Comparison of ENCODE assay signal across 9 cellular contexts in the genomic region with DNA sequence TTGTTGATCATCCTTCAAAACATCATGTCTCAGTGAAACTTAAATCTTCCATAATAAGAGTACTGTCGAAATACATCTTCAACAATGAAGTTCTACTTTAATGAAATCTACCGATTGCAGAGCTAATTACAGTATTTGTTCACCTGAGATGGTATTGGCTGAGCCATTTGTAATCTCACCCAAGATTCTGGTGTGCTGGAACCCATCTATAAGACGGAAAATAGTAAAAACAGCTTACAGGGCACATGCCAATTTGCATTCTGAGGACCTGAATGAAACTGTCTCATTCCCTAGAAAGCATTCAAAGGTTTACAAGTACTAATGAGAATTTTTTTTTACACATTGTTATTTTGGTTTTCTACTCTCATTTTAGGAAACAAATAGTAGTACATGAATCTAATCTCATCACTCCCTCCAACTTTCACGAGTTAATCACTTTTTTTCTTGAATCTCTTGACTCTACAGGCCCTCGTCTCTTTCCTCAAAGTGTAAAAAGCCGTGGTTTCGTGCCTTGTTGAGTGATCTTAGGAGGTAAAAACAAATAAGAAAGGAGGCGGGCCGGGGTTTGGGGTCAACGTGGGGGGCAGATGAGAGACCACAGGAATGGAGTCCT. TPM values are rescaled to one million over a fixed set of nuclear protein-coding genes. Genes with fewer than 3 reads are reported as not detected.
DNase-seq lines count a peak whose midpoint lies in the region; ATAC-seq and TF ChIP-seq lines count a peak whose summit lies in the region.
"Had no signal": no experiment of that assay in that cellular context is flagged by ENCODE, and none has a peak within 500 bp of the region (broad histone marks: within the 10 kb centered on the region; RNA-seq: fewer than 3 reads in every experiment).

No MANE protein-coding gene starts in this region.

- peak overlapping the region; percentile 23 for H3K27ac ChIP-seq in CD8-positive, alpha-beta T cell (ENCODE audit: low read depth, low read length)
- peak overlapping the region in 3 of 4 donors; percentile 84 to 90 (median 85) for H3K27ac ChIP-seq in sigmoid colon

- peak overlapping the region; percentile 41 for H3K27ac Mint-ChIP-seq in CD8-positive, alpha-beta T cell
- peak overlapping the region; percentile 93 for H3K27ac Mint-ChIP-seq in T-helper 2 cell treated with Interferon-gamma antibody and Interleukin-4, amounts not matched to agents 5 μg/mL and 100 μg/mL, for 36 hours

- no peaks in the 10 kb centered on the region for H3K27me3 ChIP-seq in CD8-positive, alpha-beta T cell (ENCODE audit: insufficient read depth, low read length)
- H3K27me3 ChIP-seq in H7 (ENCODE audit: control insufficient read depth, insufficient read depth, low read length) (no peaks in the 10 kb centered on the region; the same call in 1 of the 2 replicates), sigmoid colon (no peaks in the 10 kb centered on the region)

- DNase-seq in CD8-positive, alpha-beta T cell: no peak
- DNase-seq in H7 (no peak), foreskin fibroblast (peak in 1 of 2 donors; percentile 49), sigmoid colon (no peak), SK-N-DZ (ENCODE audit: low spot score) (no peak)
- DNase-seq in T-helper 2 cell treated with Interferon-gamma antibody and Interleukin-4, amounts not matched to agents 5 μg/mL and 100 μg/mL, for 36 hours (ENCODE audit: low spot score): no peak

- TF ChIP-seq EP300 in sigmoid colon (IDR thresholded peaks at IDR 0.05): no peak

- no peaks in the 10 kb centered on the region for H3K27me3 Mint-ChIP-seq in CD8-positive, alpha-beta T cell (ENCODE audit: low read depth)
- no peaks in the 10 kb centered on the region for H3K27me3 Mint-ChIP-seq in T-helper 2 cell treated with Interferon-gamma antibody and Interleukin-4, amounts not matched to agents 5 μg/mL and 100 μg/mL, for 36 hours (ENCODE audit: low read depth)

- no peak for ATAC-seq in CD8-positive, alpha-beta T cell
- ATAC-seq in GM18907 (IDR thresholded peaks at IDR 0.05; ENCODE audit: unreplicated experiment) (no peak), GM18909 (IDR thresholded peaks at IDR 0.05; ENCODE audit: poor library complexity, unreplicated experiment) (no peak)

- POLR2A ChIA-PET in CD8-positive, alpha-beta T cell (lab: Charles Lee): interaction anchor here (0.6 to 1.4 kb wide), 4 partner anchors 10 to 209 kb away, joined by 3 to 5 read pairs (median 4); partner anchors contain the start of gene EXO1

- H3K4me3 ChIP-seq in CD8-positive, alpha-beta T cell (ENCODE audit: low read depth, low read length): peak overlapping the region; percentile 95
- H3K4me3 ChIP-seq in H7 (ENCODE audit: insufficient read depth, low read depth, low read length) (peak overlapping the region; percentile 99), foreskin fibroblast (ENCODE audit: low read depth in 1 of 2, low read length in 2 of 2) (peak overlapping the region; percentile 86 to 96), sigmoid colon (peak overlapping the region; percentile 76 to 93 (median 89))

- intact Hi-C loops in CD8-positive, alpha-beta T cell (cut with DNase I, micrococcal nuclease): no loop called here
- intact Hi-C loops in sigmoid colon (cut with DNase I): no loop called here

- H3K36me3 ChIP-seq in CD8-positive, alpha-beta T cell (ENCODE audit: insufficient read depth, low read length): no peaks in the 10 kb centered on the region
- peaks cover 4% of the 10 kb centered on the region for H3K36me3 ChIP-seq in H7 (replicated peaks; ENCODE audit: control insufficient read depth, insufficient read depth, low read length)
- peaks cover 0 to 7% (median 0%) of the 10 kb centered on the region in 4 donors for H3K36me3 ChIP-seq in sigmoid colon

- peaks cover 43% of the 10 kb centered on the region for H3K4me1 Mint-ChIP-seq in CD8-positive, alpha-beta T cell (ENCODE audit: low read depth)
- peaks cover 37% of the 10 kb centered on the region for H3K4me1 Mint-ChIP-seq in T-helper 2 cell treated with Interferon-gamma antibody and Interleukin-4, amounts not matched to agents 5 μg/mL and 100 μg/mL, for 36 hours (ENCODE audit: low read depth)

- no peaks in the 10 kb centered on the region for H3K9me3 ChIP-seq in CD8-positive, alpha-beta T cell (ENCODE audit: low read length)
- no peaks in the 10 kb centered on the region for H3K9me3 ChIP-seq in sigmoid colon

- CTCF ChIA-PET in CD8-positive, alpha-beta T cell (lab: Charles Lee): interaction anchor here (1.2 kb wide), 2 partner anchors 28 to 40 kb away, joined by 3 read pairs; no protein-coding TSS in a partner anchor

- no peak for TF ChIP-seq POLR2A in sigmoid colon (IDR thresholded peaks at IDR 0.05)

- 3 to 6% methylated on average over 10 of the region's 10 CpGs for WGBS in sigmoid colon, 2 donors

- peaks cover 17% of the 10 kb centered on the region for H3K36me3 Mint-ChIP-seq in CD8-positive, alpha-beta T cell
- H3K36me3 Mint-ChIP-seq in T-helper 2 cell treated with Interferon-gamma antibody and Interleukin-4, amounts not matched to agents 5 μg/mL and 100 μg/mL, for 36 hours (ENCODE audit: low read depth): peaks cover 18% of the 10 kb centered on the region

- peak overlapping the region; percentile 81 for H3K4me3 Mint-ChIP-seq in CD8-positive, alpha-beta T cell
- peak overlapping the region; percentile 76 for H3K4me3 Mint-ChIP-seq in T-helper 2 cell treated with Interferon-gamma antibody and Interleukin-4, amounts not matched to agents 5 μg/mL and 100 μg/mL, for 36 hours

- H3K9me3 Mint-ChIP-seq in CD8-positive, alpha-beta T cell: peaks cover 6% of the 10 kb centered on the region
- peaks cover 9% of the 10 kb centered on the region for H3K9me3 Mint-ChIP-seq in T-helper 2 cell treated with Interferon-gamma antibody and Interleukin-4, amounts not matched to agents 5 μg/mL and 100 μg/mL, for 36 hours

- peaks cover 32% of the 10 kb centered on the region for H3K4me1 ChIP-seq in CD8-positive, alpha-beta T cell (ENCODE audit: insufficient read depth, low read length)
- peaks cover 0 to 37% (median 20%) of the 10 kb centered on the region in 4 donors for H3K4me1 ChIP-seq in sigmoid colon

- no peak for TF ChIP-seq CTCF in CD8-positive, alpha-beta T cell (IDR thresholded peaks at IDR 0.05)
- TF ChIP-seq CTCF in foreskin fibroblast (IDR thresholded peaks at IDR 0.05; ENCODE audit: low read depth, low read length): no peak
- TF ChIP-seq CTCF in sigmoid colon (IDR thresholded peaks at IDR 0.05): no peak

RNA-seq across cellular contexts. Expression of gene CHML, which starts 1.0 kb away (rescaled TPM):
- total RNA-seq in CD8-positive, alpha-beta T cell: 1 to 10 TPM; 8.3 to 8.8 TPM
- total RNA-seq in H7 (2014; rRNA removed; shearing (Covaris generic)): 30.4 and 47.0 TPM in 2 replicates
- total RNA-seq in sigmoid colon: 1 to 10 TPM; 6.1 to 8.0 (median 6.6) TPM
- 1 to 10 TPM; 1.6 to 3.9 (median 2.4) TPM for polyA plus RNA-seq in sigmoid colon
- polyA plus RNA-seq in SK-N-DZ (2014; cell fraction: cytosol; rRNA removed): 35.4 and 36.5 TPM in 2 replicates
- polyA plus RNA-seq in SK-N-DZ (2014; cell fraction: nucleus; rRNA removed): 31.4 and 34.0 TPM in 2 replicates

RNA-seq across cellular contexts. Expression of gene OPN3, which starts 1.0 kb away (rescaled TPM):
- total RNA-seq in CD8-positive, alpha-beta T cell: 1 to 10 TPM; 1.2 to 1.4 TPM
- total RNA-seq in H7 (2014; rRNA removed; shearing (Covaris generic)): 55.3 and 63.5 TPM in 2 replicates
- total RNA-seq in sigmoid colon: 10 to 100 TPM in 1 of 4 donors, 1 to 10 TPM in 3; 2.5 to 12.8 (median 5.2) TPM
- 10 to 100 TPM; 20.0 to 58.9 (median 53.4) TPM for polyA plus RNA-seq in sigmoid colon
- polyA plus RNA-seq in SK-N-DZ (2014; cell fraction: cytosol; rRNA removed): 6.1 and 8.0 TPM in 2 replicates
- polyA plus RNA-seq in SK-N-DZ (2014; cell fraction: nucleus; rRNA removed): 4.5 and 12.2 TPM in 2 replicates

RNA-seq across cellular contexts. Expression of gene WDR64, which starts 12.9 kb away (rescaled TPM):
- total RNA-seq in CD8-positive, alpha-beta T cell: under 1 TPM in 1 of 2 experiments, not detected in 1; 0.14 TPM
- not detected in 2 replicates for total RNA-seq in H7 (2014; rRNA removed; shearing (Covaris generic))
- not detected for total RNA-seq in sigmoid colon
- under 1 TPM in 1 of 3 donors, not detected in 2; 0.09 TPM for polyA plus RNA-seq in sigmoid colon
- not detected in 2 replicates for polyA plus RNA-seq in SK-N-DZ (2014; cell fraction: cytosol; rRNA removed)
- polyA plus RNA-seq in SK-N-DZ (2014; cell fraction: nucleus; rRNA removed): not detected in 2 replicates
- total RNA-seq: SK-MEL-5 had no signal
